Comparison of ENCODE assay signal across 1 cellular context in the genomic region with DNA sequence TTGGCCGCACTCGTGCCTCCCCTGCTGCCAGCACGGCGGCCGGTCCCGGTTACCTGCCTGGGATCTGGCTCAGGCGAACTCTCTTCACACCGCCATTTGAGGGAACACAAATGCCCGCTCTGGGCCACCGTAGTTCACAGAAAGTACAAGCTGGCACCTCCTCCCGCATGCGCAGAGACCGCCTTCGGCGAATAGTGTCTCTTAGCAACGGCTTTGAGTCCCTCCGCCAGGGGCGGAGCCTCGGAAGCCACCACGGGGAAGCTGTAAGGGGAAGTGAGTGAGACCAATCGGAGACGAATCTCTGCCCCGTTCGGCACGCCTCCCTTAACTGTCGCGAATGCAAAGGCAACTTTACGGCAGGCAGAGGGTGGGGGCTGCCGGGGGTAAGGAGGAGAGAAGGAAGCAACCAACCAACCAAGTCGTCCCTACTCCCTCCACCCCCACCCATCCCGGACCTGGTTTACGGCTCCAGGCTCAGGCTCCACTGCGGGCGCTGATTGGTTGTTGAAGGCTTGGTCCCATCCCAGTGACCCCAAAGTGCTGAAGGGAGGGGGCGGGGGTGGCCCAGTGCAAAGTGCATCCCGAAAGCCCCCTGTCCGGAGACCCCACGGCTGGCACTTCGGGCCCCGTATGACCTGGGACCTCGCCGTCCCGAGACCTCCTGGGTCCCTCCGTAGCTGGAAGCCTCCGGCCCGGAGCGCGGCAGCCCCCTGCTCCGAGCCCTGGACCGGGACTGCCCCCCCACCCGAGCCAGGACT.
TF ChIP-seq lines count a peak whose summit lies in the region.

A gene with protein sequence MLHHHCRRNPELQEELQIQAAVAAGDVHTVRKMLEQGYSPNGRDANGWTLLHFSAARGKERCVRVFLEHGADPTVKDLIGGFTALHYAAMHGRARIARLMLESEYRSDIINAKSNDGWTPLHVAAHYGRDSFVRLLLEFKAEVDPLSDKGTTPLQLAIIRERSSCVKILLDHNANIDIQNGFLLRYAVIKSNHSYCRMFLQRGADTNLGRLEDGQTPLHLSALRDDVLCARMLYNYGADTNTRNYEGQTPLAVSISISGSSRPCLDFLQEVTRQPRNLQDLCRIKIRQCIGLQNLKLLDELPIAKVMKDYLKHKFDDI (plus strand): TSS at position 526 of the 758 bp plus-strand sequence. CDS start 9,628 bp downstream, outside the sequence.
A gene with protein sequence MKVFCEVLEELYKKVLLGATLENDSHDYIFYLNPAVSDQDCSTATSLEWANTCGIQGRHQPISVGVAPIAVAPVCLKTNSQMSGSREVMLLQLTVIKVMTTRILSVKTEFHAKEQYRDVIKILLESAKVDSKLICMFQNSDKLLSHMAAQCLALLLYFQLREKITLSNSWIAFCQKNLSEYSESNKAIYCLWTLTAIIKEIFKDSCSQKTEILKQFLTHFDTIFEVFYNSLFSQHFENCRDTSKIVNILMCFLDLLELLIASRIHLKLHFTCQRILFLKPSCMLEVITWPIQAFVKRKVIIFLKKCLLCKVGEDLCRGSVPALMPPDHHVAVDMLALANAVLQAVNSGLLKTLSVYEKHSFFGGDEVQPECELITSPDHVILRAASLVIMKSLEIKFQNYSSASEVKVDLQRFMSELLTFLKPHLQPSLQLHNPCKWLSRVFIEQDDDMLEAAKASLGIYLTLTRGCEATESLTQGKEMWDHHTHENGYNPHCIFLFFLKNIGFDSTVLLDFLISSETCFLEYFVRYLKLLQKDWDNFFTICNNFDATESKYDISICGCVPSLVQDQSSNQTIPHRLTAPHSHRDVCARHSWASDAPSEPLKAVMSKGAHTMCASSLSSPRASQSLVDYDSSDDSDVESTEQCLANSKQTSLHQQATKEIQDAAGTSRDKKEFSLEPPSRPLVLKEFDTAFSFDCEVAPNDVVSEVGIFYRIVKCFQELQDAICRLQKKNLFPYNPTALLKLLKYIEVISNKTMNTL (minus strand): TSS at position 121 of the 758 bp plus-strand sequence. CDS start 21,342 bp downstream, outside the sequence.

TF ChIP-seq in GM12878, 131 proteins besides CTCF, POLR2A, EP300 and RAD21 (continued from another document and continues in another):
- TF ChIP-seq, protein P1, sequence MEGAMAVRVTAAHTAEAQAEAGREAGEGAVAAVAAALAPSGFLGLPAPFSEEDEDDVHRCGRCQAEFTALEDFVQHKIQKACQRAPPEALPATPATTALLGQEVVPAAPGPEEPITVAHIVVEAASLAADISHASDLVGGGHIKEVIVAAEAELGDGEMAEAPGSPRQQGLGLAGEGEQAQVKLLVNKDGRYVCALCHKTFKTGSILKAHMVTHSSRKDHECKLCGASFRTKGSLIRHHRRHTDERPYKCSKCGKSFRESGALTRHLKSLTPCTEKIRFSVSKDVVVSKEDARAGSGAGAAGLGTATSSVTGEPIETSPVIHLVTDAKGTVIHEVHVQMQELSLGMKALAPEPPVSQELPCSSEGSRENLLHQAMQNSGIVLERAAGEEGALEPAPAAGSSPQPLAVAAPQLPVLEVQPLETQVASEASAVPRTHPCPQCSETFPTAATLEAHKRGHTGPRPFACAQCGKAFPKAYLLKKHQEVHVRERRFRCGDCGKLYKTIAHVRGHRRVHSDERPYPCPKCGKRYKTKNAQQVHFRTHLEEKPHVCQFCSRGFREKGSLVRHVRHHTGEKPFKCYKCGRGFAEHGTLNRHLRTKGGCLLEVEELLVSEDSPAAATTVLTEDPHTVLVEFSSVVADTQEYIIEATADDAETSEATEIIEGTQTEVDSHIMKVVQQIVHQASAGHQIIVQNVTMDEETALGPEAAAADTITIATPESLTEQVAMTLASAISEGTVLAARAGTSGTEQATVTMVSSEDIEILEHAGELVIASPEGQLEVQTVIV (IDR thresholded peaks at IDR 0.05; ENCODE audit: borderline replicate concordance, partially characterized antibody), result peak; percentile 100
- TF ChIP-seq, protein P2, sequence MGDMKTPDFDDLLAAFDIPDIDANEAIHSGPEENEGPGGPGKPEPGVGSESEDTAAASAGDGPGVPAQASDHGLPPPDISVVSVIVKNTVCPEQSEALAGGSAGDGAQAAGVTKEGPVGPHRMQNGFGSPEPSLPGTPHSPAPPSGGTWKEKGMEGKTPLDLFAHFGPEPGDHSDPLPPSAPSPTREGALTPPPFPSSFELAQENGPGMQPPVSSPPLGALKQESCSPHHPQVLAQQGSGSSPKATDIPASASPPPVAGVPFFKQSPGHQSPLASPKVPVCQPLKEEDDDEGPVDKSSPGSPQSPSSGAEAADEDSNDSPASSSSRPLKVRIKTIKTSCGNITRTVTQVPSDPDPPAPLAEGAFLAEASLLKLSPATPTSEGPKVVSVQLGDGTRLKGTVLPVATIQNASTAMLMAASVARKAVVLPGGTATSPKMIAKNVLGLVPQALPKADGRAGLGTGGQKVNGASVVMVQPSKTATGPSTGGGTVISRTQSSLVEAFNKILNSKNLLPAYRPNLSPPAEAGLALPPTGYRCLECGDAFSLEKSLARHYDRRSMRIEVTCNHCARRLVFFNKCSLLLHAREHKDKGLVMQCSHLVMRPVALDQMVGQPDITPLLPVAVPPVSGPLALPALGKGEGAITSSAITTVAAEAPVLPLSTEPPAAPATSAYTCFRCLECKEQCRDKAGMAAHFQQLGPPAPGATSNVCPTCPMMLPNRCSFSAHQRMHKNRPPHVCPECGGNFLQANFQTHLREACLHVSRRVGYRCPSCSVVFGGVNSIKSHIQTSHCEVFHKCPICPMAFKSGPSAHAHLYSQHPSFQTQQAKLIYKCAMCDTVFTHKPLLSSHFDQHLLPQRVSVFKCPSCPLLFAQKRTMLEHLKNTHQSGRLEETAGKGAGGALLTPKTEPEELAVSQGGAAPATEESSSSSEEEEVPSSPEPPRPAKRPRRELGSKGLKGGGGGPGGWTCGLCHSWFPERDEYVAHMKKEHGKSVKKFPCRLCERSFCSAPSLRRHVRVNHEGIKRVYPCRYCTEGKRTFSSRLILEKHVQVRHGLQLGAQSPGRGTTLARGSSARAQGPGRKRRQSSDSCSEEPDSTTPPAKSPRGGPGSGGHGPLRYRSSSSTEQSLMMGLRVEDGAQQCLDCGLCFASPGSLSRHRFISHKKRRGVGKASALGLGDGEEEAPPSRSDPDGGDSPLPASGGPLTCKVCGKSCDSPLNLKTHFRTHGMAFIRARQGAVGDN (IDR thresholded peaks at IDR 0.05), result no peak
- TF ChIP-seq, protein P3, sequence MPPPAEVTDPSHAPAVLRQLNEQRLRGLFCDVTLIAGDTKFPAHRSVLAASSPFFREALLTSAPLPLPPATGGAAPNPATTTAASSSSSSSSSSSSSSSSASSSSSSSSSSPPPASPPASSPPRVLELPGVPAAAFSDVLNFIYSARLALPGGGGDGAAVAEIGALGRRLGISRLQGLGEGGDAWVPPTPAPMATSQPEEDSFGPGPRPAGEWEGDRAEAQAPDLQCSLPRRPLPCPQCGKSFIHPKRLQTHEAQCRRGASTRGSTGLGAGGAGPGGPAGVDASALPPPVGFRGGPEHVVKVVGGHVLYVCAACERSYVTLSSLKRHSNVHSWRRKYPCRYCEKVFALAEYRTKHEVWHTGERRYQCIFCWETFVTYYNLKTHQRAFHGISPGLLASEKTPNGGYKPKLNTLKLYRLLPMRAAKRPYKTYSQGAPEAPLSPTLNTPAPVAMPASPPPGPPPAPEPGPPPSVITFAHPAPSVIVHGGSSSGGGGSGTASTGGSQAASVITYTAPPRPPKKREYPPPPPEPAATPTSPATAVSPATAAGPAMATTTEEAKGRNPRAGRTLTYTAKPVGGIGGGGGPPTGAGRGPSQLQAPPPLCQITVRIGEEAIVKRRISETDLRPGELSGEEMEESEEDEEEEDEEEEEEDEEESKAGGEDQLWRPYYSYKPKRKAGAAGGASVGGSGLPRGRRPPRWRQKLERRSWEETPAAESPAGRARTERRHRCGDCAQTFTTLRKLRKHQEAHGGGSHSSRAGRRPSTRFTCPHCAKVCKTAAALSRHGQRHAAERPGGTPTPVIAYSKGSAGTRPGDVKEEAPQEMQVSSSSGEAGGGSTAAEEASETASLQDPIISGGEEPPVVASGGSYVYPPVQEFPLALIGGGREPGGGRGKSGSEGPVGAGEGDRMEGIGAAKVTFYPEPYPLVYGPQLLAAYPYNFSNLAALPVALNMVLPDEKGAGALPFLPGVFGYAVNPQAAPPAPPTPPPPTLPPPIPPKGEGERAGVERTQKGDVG (CRISPR knock-in tag; IDR thresholded peaks at IDR 0.05), result no peak
- TF ChIP-seq, protein P4, sequence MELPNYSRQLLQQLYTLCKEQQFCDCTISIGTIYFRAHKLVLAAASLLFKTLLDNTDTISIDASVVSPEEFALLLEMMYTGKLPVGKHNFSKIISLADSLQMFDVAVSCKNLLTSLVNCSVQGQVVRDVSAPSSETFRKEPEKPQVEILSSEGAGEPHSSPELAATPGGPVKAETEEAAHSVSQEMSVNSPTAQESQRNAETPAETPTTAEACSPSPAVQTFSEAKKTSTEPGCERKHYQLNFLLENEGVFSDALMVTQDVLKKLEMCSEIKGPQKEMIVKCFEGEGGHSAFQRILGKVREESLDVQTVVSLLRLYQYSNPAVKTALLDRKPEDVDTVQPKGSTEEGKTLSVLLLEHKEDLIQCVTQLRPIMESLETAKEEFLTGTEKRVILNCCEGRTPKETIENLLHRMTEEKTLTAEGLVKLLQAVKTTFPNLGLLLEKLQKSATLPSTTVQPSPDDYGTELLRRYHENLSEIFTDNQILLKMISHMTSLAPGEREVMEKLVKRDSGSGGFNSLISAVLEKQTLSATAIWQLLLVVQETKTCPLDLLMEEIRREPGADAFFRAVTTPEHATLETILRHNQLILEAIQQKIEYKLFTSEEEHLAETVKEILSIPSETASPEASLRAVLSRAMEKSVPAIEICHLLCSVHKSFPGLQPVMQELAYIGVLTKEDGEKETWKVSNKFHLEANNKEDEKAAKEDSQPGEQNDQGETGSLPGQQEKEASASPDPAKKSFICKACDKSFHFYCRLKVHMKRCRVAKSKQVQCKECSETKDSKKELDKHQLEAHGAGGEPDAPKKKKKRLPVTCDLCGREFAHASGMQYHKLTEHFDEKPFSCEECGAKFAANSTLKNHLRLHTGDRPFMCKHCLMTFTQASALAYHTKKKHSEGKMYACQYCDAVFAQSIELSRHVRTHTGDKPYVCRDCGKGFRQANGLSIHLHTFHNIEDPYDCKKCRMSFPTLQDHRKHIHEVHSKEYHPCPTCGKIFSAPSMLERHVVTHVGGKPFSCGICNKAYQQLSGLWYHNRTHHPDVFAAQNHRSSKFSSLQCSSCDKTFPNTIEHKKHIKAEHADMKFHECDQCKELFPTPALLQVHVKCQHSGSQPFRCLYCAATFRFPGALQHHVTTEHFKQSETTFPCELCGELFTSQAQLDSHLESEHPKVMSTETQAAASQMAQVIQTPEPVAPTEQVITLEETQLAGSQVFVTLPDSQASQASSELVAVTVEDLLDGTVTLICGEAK (IDR thresholded peaks at IDR 0.05; ENCODE audit: borderline replicate concordance), result peak; percentile 65; the same call in 1 of the 2 replicates
- TF ChIP-seq GABPA (IDR thresholded peaks at IDR 0.05; ENCODE audit: low read depth) (no peak), MTA3 (IDR thresholded peaks at IDR 0.05; ENCODE audit: borderline replicate concordance, low read length) (no peak), SMARCA5 (IDR thresholded peaks at IDR 0.05) (no peak), BCL11A (IDR thresholded peaks at IDR 0.05; ENCODE audit: low read depth, low read length) (0 out of 2 replicates have a peak, but pooled peaks have one; percentile 7), ZNF274 (IDR thresholded peaks at IDR 0.05; ENCODE audit: insufficient read depth, insufficient read length) (no peak), BHLHE40 (IDR thresholded peaks at IDR 0.05; ENCODE audit: borderline replicate concordance in 1 of 2, low read depth in 2 of 2, low read length in 1 of 2) (peak in 1 of 2 experiments; percentile 38; a peak in 1 of 4 replicates), HDAC6 (IDR thresholded peaks at IDR 0.05; ENCODE audit: unreplicated experiment) (no peak), SREBF1 (IDR thresholded peaks at IDR 0.05; ENCODE audit: low read length) (no peak), GATAD2B (conservative IDR thresholded peaks at IDR 0.05; ENCODE audit: low read depth) (peak; percentile 79), CHD4 (IDR thresholded peaks at IDR 0.05) (no peak), SMC3 (IDR thresholded peaks at IDR 0.05; ENCODE audit: borderline replicate concordance, low read length) (no peak), TARDBP (IDR thresholded peaks at IDR 0.05; ENCODE audit: borderline replicate concordance) (no peak), FOS (IDR thresholded peaks at IDR 0.05; ENCODE audit: borderline replicate concordance, extremely low read depth, insufficient read length) (no peak), SIX5 (IDR thresholded peaks at IDR 0.05; ENCODE audit: low read depth, low read length, severe bottlenecking) (peak; percentile 9), HDAC2 (IDR thresholded peaks at IDR 0.05) (no peak), MXI1 (IDR thresholded peaks at IDR 0.05; ENCODE audit: low read depth, low read length) (peak; percentile 96), ZNF384 (IDR thresholded peaks at IDR 0.05; ENCODE audit: borderline replicate concordance, low read depth, low read length) (no peak), POU2F2 (IDR thresholded peaks at IDR 0.05; ENCODE audit: borderline replicate concordance, low read depth, low read length) (0 out of 3 replicates have a peak, but pooled peaks have one; percentile 18), RBBP5 (conservative IDR thresholded peaks at IDR 0.05) (no peak), WRNIP1 (IDR thresholded peaks at IDR 0.05; ENCODE audit: borderline replicate concordance, low read depth, low read length) (no peak), NBN (IDR thresholded peaks at IDR 0.05) (peak; percentile 10; the same call in 1 of the 2 replicates), MYB (IDR thresholded peaks at IDR 0.05; ENCODE audit: borderline replicate concordance, low read depth, low read length) (no peak), ATF7 (IDR thresholded peaks at IDR 0.05; ENCODE audit: low read depth) (no peak; the same call in 1 of the 2 replicates)
- TF ChIP-seq, protein P5, sequence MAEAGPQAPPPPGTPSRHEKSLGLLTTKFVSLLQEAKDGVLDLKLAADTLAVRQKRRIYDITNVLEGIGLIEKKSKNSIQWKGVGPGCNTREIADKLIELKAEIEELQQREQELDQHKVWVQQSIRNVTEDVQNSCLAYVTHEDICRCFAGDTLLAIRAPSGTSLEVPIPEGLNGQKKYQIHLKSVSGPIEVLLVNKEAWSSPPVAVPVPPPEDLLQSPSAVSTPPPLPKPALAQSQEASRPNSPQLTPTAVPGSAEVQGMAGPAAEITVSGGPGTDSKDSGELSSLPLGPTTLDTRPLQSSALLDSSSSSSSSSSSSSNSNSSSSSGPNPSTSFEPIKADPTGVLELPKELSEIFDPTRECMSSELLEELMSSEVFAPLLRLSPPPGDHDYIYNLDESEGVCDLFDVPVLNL (IDR thresholded peaks at IDR 0.05; ENCODE audit: low read depth, low read length), result no peak
- TF ChIP-seq, protein P6, sequence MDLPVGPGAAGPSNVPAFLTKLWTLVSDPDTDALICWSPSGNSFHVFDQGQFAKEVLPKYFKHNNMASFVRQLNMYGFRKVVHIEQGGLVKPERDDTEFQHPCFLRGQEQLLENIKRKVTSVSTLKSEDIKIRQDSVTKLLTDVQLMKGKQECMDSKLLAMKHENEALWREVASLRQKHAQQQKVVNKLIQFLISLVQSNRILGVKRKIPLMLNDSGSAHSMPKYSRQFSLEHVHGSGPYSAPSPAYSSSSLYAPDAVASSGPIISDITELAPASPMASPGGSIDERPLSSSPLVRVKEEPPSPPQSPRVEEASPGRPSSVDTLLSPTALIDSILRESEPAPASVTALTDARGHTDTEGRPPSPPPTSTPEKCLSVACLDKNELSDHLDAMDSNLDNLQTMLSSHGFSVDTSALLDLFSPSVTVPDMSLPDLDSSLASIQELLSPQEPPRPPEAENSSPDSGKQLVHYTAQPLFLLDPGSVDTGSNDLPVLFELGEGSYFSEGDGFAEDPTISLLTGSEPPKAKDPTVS (IDR thresholded peaks at IDR 0.05; ENCODE audit: low read depth, low read length), result no peak
- TF ChIP-seq, protein P7, sequence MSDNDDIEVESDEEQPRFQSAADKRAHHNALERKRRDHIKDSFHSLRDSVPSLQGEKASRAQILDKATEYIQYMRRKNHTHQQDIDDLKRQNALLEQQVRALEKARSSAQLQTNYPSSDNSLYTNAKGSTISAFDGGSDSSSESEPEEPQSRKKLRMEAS (IDR thresholded peaks at IDR 0.05; ENCODE audit: low read depth, low read length), result no peak; the same call in 1 of the 2 replicates
